17 cellular contexts compared by ENCODE assay signal in the genomic region with DNA sequence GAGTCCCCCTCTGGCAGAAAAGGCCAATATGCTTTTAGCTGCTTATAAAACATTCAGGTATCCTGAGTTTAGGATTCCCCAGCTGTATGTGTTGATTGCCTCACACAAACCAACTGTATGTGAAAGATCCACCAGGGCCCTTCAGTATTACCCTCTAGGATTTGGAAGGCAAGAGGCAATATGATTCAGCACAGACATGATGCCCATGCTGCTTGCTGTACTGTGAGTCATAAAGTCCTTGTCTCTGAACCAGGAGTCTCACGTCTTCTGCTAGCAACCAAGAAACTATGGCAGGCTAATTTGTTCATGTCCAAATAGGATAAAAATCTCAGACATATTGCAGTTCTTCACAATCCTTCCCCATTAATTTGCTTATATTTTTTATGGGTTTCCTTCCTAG.
DNase-seq lines count a peak whose midpoint lies in the region; ATAC-seq, FAIRE-seq and TF ChIP-seq lines count a peak whose summit lies in the region.
"Had no signal": no experiment of that assay in that cellular context is flagged by ENCODE, and none has a peak within 500 bp of the region (broad histone marks: within the 10 kb centered on the region; RNA-seq: fewer than 3 reads in every experiment).

No MANE protein-coding gene starts in this region.

- no peak overlapping the region for H3K4me2 ChIP-seq in astrocyte (ENCODE audit: low read length)
- H3K4me2 ChIP-seq: BLaER1 treated with 17β-estradiol and CSF1 and Interleukin-3, amounts not matched to agents 10 nM and 100 nM had no signal

- H3K9me3 Mint-ChIP-seq in MCF 10A (ENCODE audit: unreplicated experiment) (peaks cover 27% of the 10 kb centered on the region), astrocyte (ENCODE audit: unreplicated experiment) (peaks cover 2% of the 10 kb centered on the region)

- H3K9me3 ChIP-seq in breast epithelium (no peaks in the 10 kb centered on the region), astrocyte (ENCODE audit: insufficient read depth, low read depth, low read length) (no peaks in the 10 kb centered on the region), ascending aorta (no peaks in the 10 kb centered on the region), aorta (ENCODE audit: control insufficient read depth, low read length) (peaks cover 5% of the 10 kb centered on the region)
- H3K9me3 ChIP-seq: BLaER1 treated with 17β-estradiol and CSF1 and Interleukin-3, amounts not matched to agents 10 nM and 100 nM; Peyer's patch had no signal

- H3K4me1 ChIP-seq in breast epithelium, result no peaks in the 10 kb centered on the region
- no peaks in the 10 kb centered on the region for H3K4me1 ChIP-seq in astrocyte (ENCODE audit: insufficient read depth, low read length)
- H3K4me1 ChIP-seq in foreskin keratinocyte, result no peaks in the 10 kb centered on the region
- no peaks in the 10 kb centered on the region for H3K4me1 ChIP-seq in ascending aorta
- H3K4me1 ChIP-seq in aorta (ENCODE audit: control insufficient read depth in 1 of 2, insufficient read depth in 2 of 2, low read length in 2 of 2), result no peaks in the 10 kb centered on the region
- H3K4me1 ChIP-seq: BLaER1 treated with 17β-estradiol and CSF1 and Interleukin-3, amounts not matched to agents 10 nM and 100 nM; Peyer's patch had no signal

- no peaks in the 10 kb centered on the region for H3K36me3 Mint-ChIP-seq in MCF 10A (ENCODE audit: insufficient read depth, unreplicated experiment)
- H3K36me3 Mint-ChIP-seq in astrocyte (ENCODE audit: low read depth, unreplicated experiment), result no peaks in the 10 kb centered on the region

- peak; percentile 24 for DNase-seq in MCF 10A (ENCODE audit: unreplicated experiment)
- DNase-seq in breast epithelium (ENCODE audit: low spot score in 2 of 2), result no peak
- peak; percentile 53 for DNase-seq in astrocyte (ENCODE audit: low read depth)
- DNase-seq in foreskin keratinocyte, result peak; percentile 43 to 68
- DNase-seq in ascending aorta (ENCODE audit: low spot score in 2 of 2), result no peak
- DNase-seq in aorta, result no peak
- DNase-seq in KBM-7, result no peak
- DNase-seq: IMR-90, NCI-H1092, NCI-H187, NCI-H510A, Peyer's patch, SIG-M5 had no signal

- no peaks in the 10 kb centered on the region for H3K79me2 ChIP-seq in astrocyte (ENCODE audit: insufficient read depth, low read length)

- H3K27me3 Mint-ChIP-seq in MCF 10A (ENCODE audit: insufficient read depth, unreplicated experiment) (no peaks in the 10 kb centered on the region), astrocyte (ENCODE audit: low read depth, unreplicated experiment) (no peaks in the 10 kb centered on the region)

- H3K27ac Mint-ChIP-seq in MCF 10A (ENCODE audit: low read depth, unreplicated experiment), result peak overlapping the region; percentile 71
- H3K27ac Mint-ChIP-seq in astrocyte (ENCODE audit: unreplicated experiment), result no peak overlapping the region

- intact Hi-C loops in MCF 10A (cut with micrococcal nuclease), result no loop called here
- intact Hi-C loops in breast epithelium (cut with DNase I; ENCODE audit: low total_unique reads), result no loop called here
- intact Hi-C loops in ascending aorta (cut with DNase I), result no loop called here
- intact Hi-C loops in aorta (cut with DNase I), result no loop called here

- 66 to 84% methylated on average over 1 of the region's 1 CpG for WGBS in aorta, 2 donors

- no peak for TF ChIP-seq POLR2A in breast epithelium (IDR thresholded peaks at IDR 0.05)

- CTCF ChIA-PET in MCF 10A (lab: Yijun Ruan, JAX), result interaction anchor here (0.7 to 0.9 kb wide), 2 partner anchors 10 to 151 kb away, joined by 3 to 4 read pairs; no protein-coding TSS in a partner anchor

- H3K4me3 ChIP-seq in breast epithelium (no peak overlapping the region), astrocyte (ENCODE audit: insufficient read depth, low read depth, low read length) (no peak overlapping the region), ascending aorta (no peak overlapping the region), aorta (ENCODE audit: low read length in 2 of 2) (no peak overlapping the region)
- H3K4me3 ChIP-seq: BLaER1 treated with 17β-estradiol and CSF1 and Interleukin-3, amounts not matched to agents 10 nM and 100 nM; Peyer's patch had no signal

- in situ Hi-C loops in KBM-7 (cut with MboI; ENCODE audit: low pct_unique_long_range_greater_than_20kb, low sequenced_read_pairs), result no loop called here

- no peak for FAIRE-seq in astrocyte (lab: Jason Lieb, UNC)
- FAIRE-seq: H54 had no signal

- POLR2A ChIA-PET in MCF 10A (lab: Yijun Ruan, JAX), result interaction anchor here (0.5 to 1.7 kb wide), 7 partner anchors 13 to 1217 kb away, joined by 3 to 18 read pairs (median 4); a partner anchor contains a TSS

- H4K20me1 ChIP-seq in astrocyte (ENCODE audit: insufficient read depth, low read length), result no peaks in the 10 kb centered on the region
- H4K20me1 ChIP-seq: BLaER1 treated with 17β-estradiol and CSF1 and Interleukin-3, amounts not matched to agents 10 nM and 100 nM had no signal

- H3K4me3 Mint-ChIP-seq in MCF 10A (ENCODE audit: unreplicated experiment), result no peak overlapping the region
- H3K4me3 Mint-ChIP-seq in astrocyte (ENCODE audit: unreplicated experiment), result no peak overlapping the region

- H3K4me1 Mint-ChIP-seq in MCF 10A (ENCODE audit: insufficient read depth, unreplicated experiment) (peaks cover 19% of the 10 kb centered on the region), astrocyte (ENCODE audit: low read depth, unreplicated experiment) (no peaks in the 10 kb centered on the region)

- H2AFZ ChIP-seq in astrocyte (ENCODE audit: low read depth, low read length), result no peak overlapping the region

- H3K36me3 ChIP-seq in breast epithelium (no peaks in the 10 kb centered on the region), astrocyte (ENCODE audit: insufficient read depth, low read length) (no peaks in the 10 kb centered on the region), ascending aorta (no peaks in the 10 kb centered on the region), aorta (ENCODE audit: control insufficient read depth in 1 of 2, insufficient read depth in 2 of 2, low read length in 1 of 2) (no peaks in the 10 kb centered on the region)
- H3K36me3 ChIP-seq: BLaER1 treated with 17β-estradiol and CSF1 and Interleukin-3, amounts not matched to agents 10 nM and 100 nM; Peyer's patch had no signal

- BruUV-seq in MCF 10A (replicated peaks; lab: Mats Ljungman, UMichigan), result no TSS peak

- H3K27me3 ChIP-seq in breast epithelium (no peaks in the 10 kb centered on the region), astrocyte (ENCODE audit: insufficient read depth, low read length) (no peaks in the 10 kb centered on the region), foreskin keratinocyte (no peaks in the 10 kb centered on the region), ascending aorta (no peaks in the 10 kb centered on the region), aorta (ENCODE audit: control insufficient read depth in 1 of 2, insufficient read depth in 2 of 2, low read length in 1 of 2) (no peaks in the 10 kb centered on the region)
- H3K27me3 ChIP-seq: BLaER1 treated with 17β-estradiol and CSF1 and Interleukin-3, amounts not matched to agents 10 nM and 100 nM; Peyer's patch had no signal

- TF ChIP-seq CTCF in MCF 10A (IDR thresholded peaks at IDR 0.05; ENCODE audit: unreplicated experiment) (no peak), breast epithelium (IDR thresholded peaks at IDR 0.05) (no peak), astrocyte (IDR thresholded peaks at IDR 0.05; ENCODE audit: insufficient read depth, low read depth, low read length) (no peak), foreskin keratinocyte (conservative IDR thresholded peaks at IDR 0.05) (no peak), ascending aorta (IDR thresholded peaks at IDR 0.05) (no peak)

- peak; percentile 71 for ATAC-seq in foreskin keratinocyte
- no peak for ATAC-seq in aorta (ENCODE audit: low FRiP score)
- ATAC-seq in HG03354 (IDR thresholded peaks at IDR 0.05; ENCODE audit: poor library complexity, severe bottlenecking, unreplicated experiment), result no peak

- no peak overlapping the region for H3K9ac ChIP-seq in astrocyte (ENCODE audit: low read length)
- H3K9ac ChIP-seq: BLaER1 treated with 17β-estradiol and CSF1 and Interleukin-3, amounts not matched to agents 10 nM and 100 nM had no signal

- no peak overlapping the region for H3K27ac ChIP-seq in breast epithelium
- H3K27ac ChIP-seq in astrocyte (ENCODE audit: low read depth, low read length), result no peak overlapping the region
- no peak overlapping the region for H3K27ac ChIP-seq in foreskin keratinocyte
- no peak overlapping the region for H3K27ac ChIP-seq in ascending aorta
- no peak overlapping the region for H3K27ac ChIP-seq in aorta (ENCODE audit: low read depth in 1 of 2, low read length in 2 of 2)
- H3K27ac ChIP-seq: 22Rv1; BLaER1 treated with 17β-estradiol and CSF1 and Interleukin-3, amounts not matched to agents 10 nM and 100 nM; Peyer's patch had no signal

Comparison
In these comparisons a context has a peak if more than half of its experiments do, and no peak if none do; other contexts are left out.
1. DNase-seq: peak in MCF 10A (single experiment), astrocyte (single experiment) and foreskin keratinocyte (2 of 2); none in breast epithelium (0 of 2), ascending aorta (0 of 2), aorta (0 of 2) and KBM-7 (single experiment).